ENCODE assay signal across 13 cellular contexts in the genomic region with DNA sequence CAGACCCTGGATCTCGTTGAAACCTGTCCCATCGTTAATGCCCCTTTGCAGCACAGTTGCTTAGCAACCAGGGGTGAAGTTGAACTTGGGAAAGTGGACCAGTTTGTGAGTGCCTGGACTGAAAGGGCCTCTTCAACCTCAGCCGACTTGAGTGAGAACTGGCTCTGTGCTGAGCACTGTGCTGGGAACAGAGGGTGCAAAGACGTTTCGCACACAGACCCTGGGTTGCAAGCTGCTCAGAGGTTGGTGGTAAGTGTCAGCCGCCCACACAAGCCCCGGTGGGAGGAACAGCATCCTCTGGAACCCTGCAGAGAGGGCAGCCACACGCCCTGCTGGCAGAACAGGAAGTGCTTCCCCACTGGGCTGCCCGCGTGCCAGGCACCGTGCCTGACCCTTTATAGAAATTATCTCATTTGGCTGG.
DNase-seq lines count a peak whose midpoint lies in the region; ATAC-seq, FAIRE-seq and TF ChIP-seq lines count a peak whose summit lies in the region.
"Had no signal": no experiment of that assay in that cellular context is flagged by ENCODE, and none has a peak within 500 bp of the region (broad histone marks: within the 10 kb centered on the region; RNA-seq: fewer than 3 reads in every experiment).

No MANE protein-coding gene starts in this region.

- TF ChIP-seq EP300 in sigmoid colon (IDR thresholded peaks at IDR 0.05): no peak

- H3K27ac ChIP-seq in sigmoid colon (no peak overlapping the region), vagina (no peak overlapping the region)

- H3K27me3 ChIP-seq in sigmoid colon (no peaks in the 10 kb centered on the region), vagina (no peaks in the 10 kb centered on the region)

- no peaks in the 10 kb centered on the region for H3K36me3 ChIP-seq in sigmoid colon
- no peaks in the 10 kb centered on the region for H3K36me3 ChIP-seq in vagina

- peaks cover 19% of the 10 kb centered on the region for H3K9me3 Mint-ChIP-seq in T-helper 2 cell treated with Interferon-gamma antibody and Interleukin-4, amounts not matched to agents 5 μg/mL and 100 μg/mL, for 36 hours

- DNase-seq in GM12891 (ENCODE audit: insufficient read length, low spot score) (no peak), sigmoid colon (peak; percentile 42), vagina (ENCODE audit: extremely low spot score in 2 of 2) (no peak), kidney glomerular epithelial cell (lab: John Stamatoyannopoulos, UW) (no peak)
- no peak for DNase-seq in T-helper 2 cell treated with Interferon-gamma antibody and Interleukin-4, amounts not matched to agents 5 μg/mL and 100 μg/mL, for 36 hours (ENCODE audit: low spot score)
- DNase-seq in activated naive CD4-positive, alpha-beta T cell treated with anti-CD3 and anti-CD28 coated beads, Interleukin-2, amount 50 U/mL, for 16 hours: peak; percentile 26
- DNase-seq: DMS153, glutamatergic neuron, mammary epithelial cell, NCI-H774 had no signal

- peak; percentile 74 for FAIRE-seq in GM12891 (lab: Jason Lieb, UNC)

- H3K36me3 Mint-ChIP-seq in T-helper 2 cell treated with Interferon-gamma antibody and Interleukin-4, amounts not matched to agents 5 μg/mL and 100 μg/mL, for 36 hours (ENCODE audit: low read depth): peaks cover 82% of the 10 kb centered on the region

- H3K4me1 Mint-ChIP-seq in T-helper 2 cell treated with Interferon-gamma antibody and Interleukin-4, amounts not matched to agents 5 μg/mL and 100 μg/mL, for 36 hours (ENCODE audit: low read depth): peaks cover 59% of the 10 kb centered on the region

- intact Hi-C loops in sigmoid colon (cut with DNase I): no loop called here
- intact Hi-C loops in vagina (cut with DNase I): no loop called here

- TF ChIP-seq POLR2A in GM12891 (IDR thresholded peaks at IDR 0.05; ENCODE audit: low read depth, low read length) (no peak), sigmoid colon (IDR thresholded peaks at IDR 0.05) (no peak), vagina (IDR thresholded peaks at IDR 0.05) (no peak)

- H3K27me3 Mint-ChIP-seq in T-helper 2 cell treated with Interferon-gamma antibody and Interleukin-4, amounts not matched to agents 5 μg/mL and 100 μg/mL, for 36 hours (ENCODE audit: low read depth): no peaks in the 10 kb centered on the region

- H3K4me1 ChIP-seq in sigmoid colon (no peaks in the 10 kb centered on the region), vagina (peaks cover 26% of the 10 kb centered on the region)

- H3K4me3 Mint-ChIP-seq in T-helper 2 cell treated with Interferon-gamma antibody and Interleukin-4, amounts not matched to agents 5 μg/mL and 100 μg/mL, for 36 hours: peak overlapping the region; percentile 35

- no peak overlapping the region for H3K4me3 ChIP-seq in sigmoid colon
- H3K4me3 ChIP-seq in vagina: no peak overlapping the region

- H3K9me3 ChIP-seq in sigmoid colon: no peaks in the 10 kb centered on the region
- H3K9me3 ChIP-seq in vagina: no peaks in the 10 kb centered on the region

- ATAC-seq in GM19351 (IDR thresholded peaks at IDR 0.05; ENCODE audit: unreplicated experiment) (no peak), GM21526 (IDR thresholded peaks at IDR 0.05; ENCODE audit: low FRiP score, unreplicated experiment) (no peak)
- ATAC-seq: SK-N-SH treated with all-trans-retinoic acid at 6 μM for 48 hours had no signal

- H3K27ac Mint-ChIP-seq in T-helper 2 cell treated with Interferon-gamma antibody and Interleukin-4, amounts not matched to agents 5 μg/mL and 100 μg/mL, for 36 hours: peak overlapping the region; percentile 62

- TF ChIP-seq CTCF in sigmoid colon (IDR thresholded peaks at IDR 0.05) (no peak), vagina (IDR thresholded peaks at IDR 0.05) (no peak)

- WGBS in sigmoid colon, 2 donors: 59 to 67% methylated on average over 11 of the region's 11 CpGs

TF ChIP-seq in GM12891, 5 proteins besides CTCF, POLR2A, EP300 and RAD21:
- TF ChIP-seq SPI1 (IDR thresholded peaks at IDR 0.05; ENCODE audit: low read depth, low read length): peak; percentile 37
- TF ChIP-seq POLR2AphosphoS5 (IDR thresholded peaks at IDR 0.05; ENCODE audit: low read depth, low read length): no peak
- TF ChIP-seq TAF1 (IDR thresholded peaks at IDR 0.05; ENCODE audit: low read depth, low read length): no peak
- TF ChIP-seq PAX5 (IDR thresholded peaks at IDR 0.05; ENCODE audit: insufficient read depth, low read length, severe bottlenecking): no peak
- no peak for TF ChIP-seq POU2F2 (IDR thresholded peaks at IDR 0.05; ENCODE audit: low read depth, low read length)

Comparison
In these comparisons a context has a peak if more than half of its experiments do, and no peak if none do; other contexts are left out.
1. DNase-seq: peak in activated naive CD4-positive, alpha-beta T cell treated with anti-CD3 and anti-CD28 coated beads, Interleukin-2, amount 50 U/mL, for 16 hours (single experiment) and sigmoid colon (single experiment); none in GM12891 (single experiment), T-helper 2 cell treated with Interferon-gamma antibody and Interleukin-4, amounts not matched to agents 5 μg/mL and 100 μg/mL, for 36 hours (single experiment), vagina (0 of 2) and kidney glomerular epithelial cell (single experiment).